19 cellular contexts compared by ENCODE assay signal in the genomic region with DNA sequence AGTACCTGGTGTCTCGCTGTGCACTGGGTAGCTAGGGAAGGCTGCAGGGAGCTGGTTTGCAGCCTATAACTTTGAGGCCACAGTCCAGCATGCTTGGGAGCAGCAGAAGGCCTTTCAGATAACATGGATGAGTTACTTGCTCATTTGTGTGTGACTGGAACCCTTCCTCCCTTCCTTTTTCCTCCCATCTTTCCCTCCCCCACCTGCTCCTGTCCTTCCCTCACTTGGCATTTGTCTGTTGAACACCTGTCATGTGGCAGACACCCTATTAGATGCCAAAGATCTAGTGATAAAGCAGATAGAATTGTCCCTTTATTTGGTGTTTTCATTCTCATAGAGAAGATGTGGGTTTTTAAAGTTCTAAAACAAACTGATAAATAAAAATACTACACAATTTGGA.
A peak's percentile ranks its signal among the peaks of the same experiment; 100 is the strongest.
DNase-seq lines count a peak whose midpoint lies in the region; ATAC-seq lines count a peak whose summit lies in the region.
"Had no signal": no experiment of that assay in that cellular context is flagged by ENCODE, and none has a peak within 500 bp of the region (broad histone marks: within the 10 kb centered on the region; RNA-seq: fewer than 3 reads in every experiment).

No MANE protein-coding gene starts in this region.

- peak; percentile 10 for DNase-seq in DMS79 treated with DMSO at 0.1 percent for 48 hours (lab: John Stamatoyannopoulos, UW)
- DNase-seq in DMS79 (lab: John Stamatoyannopoulos, UW) = no peak
- peak; percentile 19 for DNase-seq in NCI-H748 (lab: John Stamatoyannopoulos, UW; ENCODE audit: unreplicated experiment)
- no peak for DNase-seq in NCI-H748 treated with DMSO at 0.1 percent for 48 hours (lab: John Stamatoyannopoulos, UW)
- peak; percentile 17 for DNase-seq in cerebellum (ENCODE audit: low spot score)
- DNase-seq in activated CD4-positive, CD25-positive, alpha-beta regulatory T cell treated with anti-CD3 and anti-CD28 coated beads, Interleukin-2, amount 50 U/mL, for 72 hours = no peak
- DNase-seq: CD4-positive, CD25-positive, alpha-beta regulatory T cell; DMS153; HFFc6; KG1; MG63; NCI-H1694; NCI-H2029 treated with DMSO at 0.1 percent for 48 hours; NCI-H446 treated with DMSO at 0.1 percent for 48 hours; PC-9; T-cell had no signal

- ATAC-seq in GM18867 (IDR thresholded peaks at IDR 0.05; ENCODE audit: unreplicated experiment) = no peak
- ATAC-seq: GM23338, Right ventricle myocardium inferior had no signal

Comparison
In these comparisons a context has a peak if more than half of its experiments do, and no peak if none do; other contexts are left out.
1. DNase-seq: peak in DMS79 treated with DMSO at 0.1 percent for 48 hours (single experiment), NCI-H748 (single experiment) and cerebellum (single experiment); none in DMS79 (single experiment), NCI-H748 treated with DMSO at 0.1 percent for 48 hours (single experiment) and activated CD4-positive, CD25-positive, alpha-beta regulatory T cell treated with anti-CD3 and anti-CD28 coated beads, Interleukin-2, amount 50 U/mL, for 72 hours (single experiment).